13 cellular contexts compared by ENCODE assay signal in genomic region chr2:160292225-160292624, GRCh38.
DNase-seq lines count a peak whose midpoint lies in the region; ATAC-seq, FAIRE-seq and TF ChIP-seq lines count a peak whose summit lies in the region.
"Had no signal": no experiment of that assay in that cellular context is flagged by ENCODE, and none has a peak within 500 bp of the region (broad histone marks: within the 10 kb centered on the region; RNA-seq: fewer than 3 reads in every experiment).

No MANE protein-coding gene starts in this region.

- TF ChIP-seq CTCF in Loucy (conservative IDR thresholded peaks at IDR 0.05; ENCODE audit: low read length) (peak; percentile 55), epithelial cell of proximal tubule (conservative IDR thresholded peaks at IDR 0.05; ENCODE audit: low read depth, low read length) (peak; percentile 8)

- H3K4me3 Mint-ChIP-seq in CD4-positive, alpha-beta memory T cell, result no peak overlapping the region
- no peak overlapping the region for H3K4me3 Mint-ChIP-seq in naive thymus-derived CD8-positive, alpha-beta T cell
- H3K4me3 Mint-ChIP-seq: T-helper 1 cell treated with Interleukin-12 subunit alpha and Interleukin-12 subunit beta and Interleukin-4 antibody, amounts not matched to agents 30 μg/mL and 1 μg/mL, for 36 hours had no signal

- H3K27ac Mint-ChIP-seq in CD4-positive, alpha-beta memory T cell, result peak overlapping the region in 6 of 7 donors; percentile 17 to 85 (median 42)
- H3K27ac Mint-ChIP-seq in naive thymus-derived CD8-positive, alpha-beta T cell, result peak overlapping the region in 9 of 10 donors; percentile 27 to 90 (median 71)
- H3K27ac Mint-ChIP-seq: T-helper 1 cell treated with Interleukin-12 subunit alpha and Interleukin-12 subunit beta and Interleukin-4 antibody, amounts not matched to agents 30 μg/mL and 1 μg/mL, for 36 hours had no signal

- no peak overlapping the region for H3K9ac ChIP-seq in Loucy (ENCODE audit: low read depth, low read length, poor library complexity, severe bottlenecking)

- peaks cover 3% of the 10 kb centered on the region for H4K20me1 ChIP-seq in Loucy (ENCODE audit: insufficient read depth, low read length, poor library complexity, severe bottlenecking)

- H3K4me1 Mint-ChIP-seq in CD4-positive, alpha-beta memory T cell, result peaks cover 34 to 63% (median 41%) of the 10 kb centered on the region in 4 donors
- H3K4me1 Mint-ChIP-seq in naive thymus-derived CD8-positive, alpha-beta T cell, result peaks cover 35 to 43% (median 39%) of the 10 kb centered on the region in 4 donors

- DNase-seq in CD4-positive, alpha-beta memory T cell, result no peak
- no peak for DNase-seq in epithelial cell of proximal tubule (ENCODE audit: low read depth)
- no peak for DNase-seq in naive thymus-derived CD8-positive, alpha-beta T cell
- DNase-seq in AML-193 (lab: John Stamatoyannopoulos, UW), result no peak
- no peak for DNase-seq in COR-L47 (lab: John Stamatoyannopoulos, UW)
- DNase-seq in GM12891 (ENCODE audit: insufficient read length, low spot score), result no peak
- DNase-seq in globus pallidus (ENCODE audit: low spot score), result no peak
- DNase-seq: hypothalamus; NCI-H1092; NCI-H69; stimulated activated naive CD4-positive, alpha-beta T cell had no signal

- no peak overlapping the region for H3K4me2 ChIP-seq in Loucy (ENCODE audit: low read depth, low read length, poor library complexity, severe bottlenecking)

- H3K27me3 Mint-ChIP-seq in CD4-positive, alpha-beta memory T cell, result no peaks in the 10 kb centered on the region
- H3K27me3 Mint-ChIP-seq in naive thymus-derived CD8-positive, alpha-beta T cell, result no peaks in the 10 kb centered on the region

- intact Hi-C loops in CD4-positive, alpha-beta memory T cell (cut with micrococcal nuclease), result no loop called here

- ATAC-seq in naive thymus-derived CD8-positive, alpha-beta T cell, result no peak

- peaks cover 4% of the 10 kb centered on the region for H3K36me3 ChIP-seq in CD4-positive, alpha-beta memory T cell (ENCODE audit: insufficient read depth, low read length)
- peaks cover 32% of the 10 kb centered on the region for H3K36me3 ChIP-seq in Loucy (ENCODE audit: insufficient read depth, low read length)

- no peak for TF ChIP-seq POLR2A in GM12891 (IDR thresholded peaks at IDR 0.05; ENCODE audit: low read depth, low read length)

- H3K4me3 ChIP-seq in CD4-positive, alpha-beta memory T cell (ENCODE audit: low read length in 2 of 2), result no peak overlapping the region
- no peak overlapping the region for H3K4me3 ChIP-seq in Loucy (ENCODE audit: low read length, poor library complexity, severe bottlenecking)
- no peak overlapping the region for H3K4me3 ChIP-seq in epithelial cell of proximal tubule (ENCODE audit: low read depth, low read length)

- POLR2A ChIA-PET in CD4-positive, alpha-beta memory T cell (lab: Charles Lee; ENCODE audit: partially characterized antibody), result no interaction called here
- POLR2A ChIA-PET in naive thymus-derived CD8-positive, alpha-beta T cell (lab: Charles Lee), result no interaction called here

- H3K79me2 ChIP-seq in Loucy (ENCODE audit: insufficient read depth, low read length), result no peaks in the 10 kb centered on the region

- CTCF ChIA-PET in CD4-positive, alpha-beta memory T cell (lab: Charles Lee; ENCODE audit: partially characterized antibody), result interaction anchor here (0.8 to 2.9 kb wide), 7 partner anchors 23 to 772 kb away, joined by 3 to 8 read pairs (median 3); no protein-coding TSS in a partner anchor

- no peaks in the 10 kb centered on the region for H3K9me3 Mint-ChIP-seq in CD4-positive, alpha-beta memory T cell
- no peaks in the 10 kb centered on the region for H3K9me3 Mint-ChIP-seq in naive thymus-derived CD8-positive, alpha-beta T cell
- H3K9me3 Mint-ChIP-seq: T-helper 1 cell treated with Interleukin-12 subunit alpha and Interleukin-12 subunit beta and Interleukin-4 antibody, amounts not matched to agents 30 μg/mL and 1 μg/mL, for 36 hours had no signal

- no peaks in the 10 kb centered on the region for H3K9me3 ChIP-seq in CD4-positive, alpha-beta memory T cell (ENCODE audit: control insufficient read depth in 1 of 2, low read length in 2 of 2)
- no peaks in the 10 kb centered on the region for H3K9me3 ChIP-seq in Loucy (ENCODE audit: insufficient read depth, low read depth, low read length)

- H3K36me3 Mint-ChIP-seq in CD4-positive, alpha-beta memory T cell, result peaks cover 58 to 72% of the 10 kb centered on the region in 2 donors
- peaks cover 4 to 84% (median 10%) of the 10 kb centered on the region in 3 donors for H3K36me3 Mint-ChIP-seq in naive thymus-derived CD8-positive, alpha-beta T cell

- no peaks in the 10 kb centered on the region for H3F3A ChIP-seq in Loucy (ENCODE audit: low read depth)

- H3K27ac ChIP-seq in CD4-positive, alpha-beta memory T cell (ENCODE audit: low read depth, low read length), result no peak overlapping the region

- H3K27me3 ChIP-seq in CD4-positive, alpha-beta memory T cell (ENCODE audit: insufficient read depth, low read length), result no peaks in the 10 kb centered on the region
- H3K27me3 ChIP-seq in Loucy (ENCODE audit: insufficient read depth, low read length, poor library complexity, severe bottlenecking), result no peaks in the 10 kb centered on the region

- no peaks in the 10 kb centered on the region for H3K9me2 ChIP-seq in Loucy (replicated peaks; ENCODE audit: low read depth, low read length)

- H2AFZ ChIP-seq in Loucy (ENCODE audit: low read length), result no peak overlapping the region

- H3K4me1 ChIP-seq in CD4-positive, alpha-beta memory T cell (ENCODE audit: insufficient read depth, low read length), result peaks cover 21% of the 10 kb centered on the region
- H3K4me1 ChIP-seq in Loucy (ENCODE audit: insufficient read depth, low read length, poor library complexity, severe bottlenecking), result peaks cover 42% of the 10 kb centered on the region

- no peak for FAIRE-seq in GM12891 (lab: Jason Lieb, UNC)

TF ChIP-seq in GM12891, 5 proteins besides CTCF, POLR2A, EP300 and RAD21:
- TF ChIP-seq POLR2AphosphoS5 (IDR thresholded peaks at IDR 0.05; ENCODE audit: low read depth, low read length) (no peak), POU2F2 (IDR thresholded peaks at IDR 0.05; ENCODE audit: low read depth, low read length) (no peak), PAX5 (IDR thresholded peaks at IDR 0.05; ENCODE audit: insufficient read depth, low read length, severe bottlenecking) (no peak), SPI1 (IDR thresholded peaks at IDR 0.05; ENCODE audit: low read depth, low read length) (no peak), TAF1 (IDR thresholded peaks at IDR 0.05; ENCODE audit: low read depth, low read length) (no peak)
TF ChIP-seq in GM12891: peak in this region for 0.
